13 cellular contexts compared by ENCODE assay signal in the genomic region with DNA sequence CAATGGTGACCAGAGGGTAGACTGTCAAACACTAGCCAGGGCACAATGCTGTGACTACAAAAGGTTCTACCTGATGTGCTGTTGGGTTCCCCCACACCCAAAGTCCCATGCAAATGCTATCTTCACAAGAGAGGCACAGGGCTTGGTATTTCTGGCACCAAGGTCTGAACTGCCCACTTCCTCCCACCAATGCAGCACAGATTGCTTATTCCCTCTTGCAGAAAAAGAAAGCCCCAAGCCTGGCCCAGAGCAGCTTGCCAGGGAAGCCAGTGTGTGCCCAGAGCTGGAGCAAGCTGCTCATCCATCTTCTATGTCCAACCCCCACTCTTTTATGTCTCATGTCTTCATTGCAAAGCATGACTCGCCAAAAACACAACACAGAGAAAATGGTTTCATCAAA.
DNase-seq lines count a peak whose midpoint lies in the region; ATAC-seq, FAIRE-seq and TF ChIP-seq lines count a peak whose summit lies in the region.
"Had no signal": no experiment of that assay in that cellular context is flagged by ENCODE, and none has a peak within 500 bp of the region (broad histone marks: within the 10 kb centered on the region; RNA-seq: fewer than 3 reads in every experiment).

No MANE protein-coding gene starts in this region.

- no peaks in the 10 kb centered on the region for H3K9me3 ChIP-seq in A549
- no peaks in the 10 kb centered on the region for H3K9me3 ChIP-seq in IMR-90 (ENCODE audit: control insufficient read depth, insufficient read depth, low read length)
- H3K9me3 ChIP-seq in mammary epithelial cell (replicated peaks; ENCODE audit: insufficient read depth, low read length), result no peaks in the 10 kb centered on the region
- H3K9me3 ChIP-seq in keratinocyte (ENCODE audit: control insufficient read depth, low read depth, low read length), result no peaks in the 10 kb centered on the region
- H3K9me3 ChIP-seq: left lung, ovary had no signal

- no peak for TF ChIP-seq EP300 in A549 (IDR thresholded peaks at IDR 0.05)

- CTCF ChIA-PET in A549 (lab: Yijun Ruan, JAX) (interaction anchor here (1.5 to 2.7 kb wide), 6 partner anchors 9 to 231 kb away, joined by 4 to 16 read pairs (median 9); no protein-coding TSS in a partner anchor), IMR-90 (lab: Yijun Ruan, JAX) (no interaction called here), mammary epithelial cell (lab: Charles Lee; ENCODE audit: low non-redundant PET) (interaction anchor here (0.6 kb wide), 2 partner anchors 56 to 79 kb away, joined by 4 to 5 read pairs; no protein-coding TSS in a partner anchor)

- H2BK15ac ChIP-seq in IMR-90 (ENCODE audit: low read depth, low read length), result no peak overlapping the region

- in situ Hi-C loops in IMR-90 (cut with MboI; ENCODE audit: low sequenced_read_pairs), result loop anchor here (10.0 kb wide), 2 partner anchors 79 to 229 kb away; no protein-coding TSS in a partner anchor
- in situ Hi-C loops in mammary epithelial cell (cut with MboI; ENCODE audit: low sequenced_read_pairs in 2 of 2), result loop anchor here (5.0 to 10.0 kb wide), 5 partner anchors 51 to 779 kb away; no protein-coding TSS in a partner anchor

- dilution Hi-C loops in IMR-90 (cut with HindIII; ENCODE audit: low sequenced_read_pairs, unreplicated experiment), result no loop called here
- dilution Hi-C loops in mammary epithelial cell (cut with HindIII; ENCODE audit: low sequenced_read_pairs), result no loop called here
- dilution Hi-C loops in keratinocyte (cut with MboI; ENCODE audit: extremely low pct_ligation_motif_present, low sequenced_read_pairs), result no loop called here

- H3K4me1 ChIP-seq in A549, result peaks cover 22% of the 10 kb centered on the region
- 0 out of 2 replicates have a peak, but pooled peaks cover 1% of the 10 kb centered on the region for H3K4me1 ChIP-seq in IMR-90 (ENCODE audit: control insufficient read depth, insufficient read depth, low read length)
- peaks cover 53% of the 10 kb centered on the region for H3K4me1 ChIP-seq in mammary epithelial cell (ENCODE audit: insufficient read depth, low read length)
- H3K4me1 ChIP-seq in keratinocyte (ENCODE audit: control insufficient read depth, extremely low read depth, insufficient read depth, low read length), result peaks cover 40% of the 10 kb centered on the region
- H3K4me1 ChIP-seq: left lung had no signal

- H2AK5ac ChIP-seq in IMR-90 (ENCODE audit: low read depth, low read length), result no peak overlapping the region

- H4K8ac ChIP-seq in IMR-90 (ENCODE audit: low read depth in 2 of 2, low read length in 2 of 2), result no peak overlapping the region

- BruUV-seq in IMR-90 (replicated peaks; lab: Mats Ljungman, UMichigan) (no TSS peak), mammary epithelial cell (replicated peaks; lab: Mats Ljungman, UMichigan) (no TSS peak)

- H2AK9ac ChIP-seq in IMR-90 (replicated peaks; ENCODE audit: low read depth, low read length, poor library complexity), result no peak overlapping the region

- no peak overlapping the region for H3K23ac ChIP-seq in IMR-90 (ENCODE audit: low read depth, low read length)

- FAIRE-seq in A549 (lab: Jason Lieb, UNC) (no peak), keratinocyte (lab: Jason Lieb, UNC) (peak; percentile 83)
- FAIRE-seq: G401.6 had no signal

- H3K9ac ChIP-seq in IMR-90 (ENCODE audit: low read depth, low read length) (no peak overlapping the region), mammary epithelial cell (ENCODE audit: insufficient read depth, low read length) (peak overlapping the region; percentile 54), keratinocyte (ENCODE audit: control insufficient read depth, extremely low read depth, insufficient read depth, low read length) (peak overlapping the region; percentile 98)

- peak overlapping the region; percentile 2 to 60; a peak in 4 of 6 replicates for H3K27ac ChIP-seq in A549
- H3K27ac ChIP-seq in IMR-90 (ENCODE audit: insufficient read depth, low read length), result no peak overlapping the region
- peak overlapping the region; percentile 99 for H3K27ac ChIP-seq in mammary epithelial cell (ENCODE audit: insufficient read depth, low read depth, low read length)
- H3K27ac ChIP-seq in keratinocyte (ENCODE audit: control insufficient read depth, insufficient read depth, low read length), result peak overlapping the region; percentile 85
- H3K27ac ChIP-seq: left lung, ovary had no signal

- H4K20me1 ChIP-seq in IMR-90 (ENCODE audit: insufficient read depth, low read length), result no peaks in the 10 kb centered on the region
- H4K20me1 ChIP-seq in mammary epithelial cell (ENCODE audit: insufficient read depth, low read length), result no peaks in the 10 kb centered on the region
- H4K20me1 ChIP-seq in keratinocyte (ENCODE audit: control insufficient read depth, extremely low read depth, insufficient read depth, low read length), result peaks cover 3% of the 10 kb centered on the region

- ATAC-seq in A549 (no peak), IMR-90 (ENCODE audit: low read depth) (no peak), HG02870 (IDR thresholded peaks at IDR 0.05; ENCODE audit: unreplicated experiment) (no peak)
- ATAC-seq: left lung had no signal

- no peak overlapping the region for H2AFZ ChIP-seq in IMR-90 (replicated peaks; ENCODE audit: low read length, poor library complexity)
- no peak overlapping the region for H2AFZ ChIP-seq in mammary epithelial cell (ENCODE audit: low read depth, low read length)
- no peak overlapping the region for H2AFZ ChIP-seq in keratinocyte (ENCODE audit: control insufficient read depth, low read length)

- WGBS in A549 (ENCODE audit: missing lambda C conversion rate), result 64% methylated on average over 1 of the region's 1 CpG
- 80% methylated on average over 1 of the region's 1 CpG; no CpG with 5 or more reads in 1 of the 2 experiments for WGBS in IMR-90 (ENCODE audit: extremely low coverage in 2 of 2, insufficient read length in 1 of 2), 2 experiments
- 0% methylated on average over 1 of the region's 1 CpG for WGBS in mammary epithelial cell (ENCODE audit: low coverage, missing lambda C conversion rate)

- H2BK5ac ChIP-seq in IMR-90 (ENCODE audit: low read depth, low read length, poor library complexity, severe bottlenecking), result no peak overlapping the region

- no peak overlapping the region for H3K18ac ChIP-seq in IMR-90 (ENCODE audit: low read depth, low read length)

- TF ChIP-seq RAD21 in A549 (conservative IDR thresholded peaks at IDR 0.05 in 1 of 2, IDR thresholded peaks at IDR 0.05 in 1 of 2) (no peak), IMR-90 (IDR thresholded peaks at IDR 0.05; ENCODE audit: low read length) (no peak)

- TF ChIP-seq POLR2A in A549 (IDR thresholded peaks at IDR 0.05; ENCODE audit: low read length), result no peak
- no peak for TF ChIP-seq POLR2A in IMR-90 (IDR thresholded peaks at IDR 0.05; ENCODE audit: low read depth, low read length)

- no peak overlapping the region for H3K4ac ChIP-seq in IMR-90 (ENCODE audit: low read depth, low read length)

- H3K9me1 ChIP-seq in IMR-90 (ENCODE audit: insufficient read depth, low read length) (no peaks in the 10 kb centered on the region), keratinocyte (ENCODE audit: control insufficient read depth, extremely low read depth, insufficient read depth, low read length) (no peaks in the 10 kb centered on the region)

- H3K4me3 ChIP-seq in A549, result no peak overlapping the region
- H3K4me3 ChIP-seq in IMR-90 (ENCODE audit: insufficient read depth, low read depth, low read length), result no peak overlapping the region
- H3K4me3 ChIP-seq in mammary epithelial cell (replicated peaks in 1 of 3; ENCODE audit: insufficient read depth in 1 of 3, low read depth in 2 of 3, low read length in 3 of 3), result no peak overlapping the region
- H3K4me3 ChIP-seq in keratinocyte (ENCODE audit: control insufficient read depth in 2 of 3, extremely low read depth in 1 of 3, insufficient read depth in 2 of 3, low read depth in 1 of 3, low read length in 3 of 3), result no peak overlapping the region
- H3K4me3 ChIP-seq: left lung, ovary had no signal

- DNase-seq in A549 (ENCODE audit: low read depth in 1 of 2, low spot score in 1 of 2), result peak in 1 of 2 experiments; percentile 25
- no peak for DNase-seq in IMR-90
- peak; percentile 84 for DNase-seq in mammary epithelial cell
- DNase-seq in keratinocyte (ENCODE audit: low read depth, low spot score), result no peak
- no peak for DNase-seq in dedifferentiated amniotic fluid mesenchymal stem cell (ENCODE audit: extremely low spot score)
- DNase-seq in NCI-H2107 treated with DMSO at 0.1 percent for 48 hours (lab: John Stamatoyannopoulos, UW; ENCODE audit: unreplicated experiment), result no peak
- DNase-seq in SIG-M5 treated with dmso at 0.1 percent for 504 hours (lab: John Stamatoyannopoulos, UW; ENCODE audit: unreplicated experiment), result no peak
- DNase-seq: left lung, NCI-H2081 treated with DMSO at 0.1 percent for 48 hours, ovary, Right ventricle myocardium superior had no signal

- H2BK120ac ChIP-seq in IMR-90 (ENCODE audit: low read depth, low read length), result no peak overlapping the region

- no peak overlapping the region for H2BK20ac ChIP-seq in IMR-90 (ENCODE audit: low read depth, low read length)

- no peak overlapping the region for H3K56ac ChIP-seq in IMR-90 (ENCODE audit: extremely low read depth, insufficient read depth, low read length)

- H3K79me2 ChIP-seq in mammary epithelial cell (ENCODE audit: insufficient read depth, low read length) (peaks cover 34% of the 10 kb centered on the region), keratinocyte (ENCODE audit: control insufficient read depth, insufficient read depth, low read length) (peaks cover 22% of the 10 kb centered on the region)

- H3K36me3 ChIP-seq in IMR-90 (ENCODE audit: control insufficient read depth, insufficient read depth, low read length) (no peaks in the 10 kb centered on the region), mammary epithelial cell (ENCODE audit: insufficient read depth, low read length) (peaks cover 26% of the 10 kb centered on the region), keratinocyte (ENCODE audit: control insufficient read depth in 2 of 2, extremely low read depth in 1 of 2, insufficient read depth in 2 of 2, low read length in 2 of 2) (peaks cover 13 to 28% of the 10 kb centered on the region in 2 experiments)
- H3K36me3 ChIP-seq: left lung, ovary had no signal

- TF ChIP-seq CTCF in A549 (IDR thresholded peaks at IDR 0.05) (no peak), IMR-90 (conservative IDR thresholded peaks at IDR 0.05; ENCODE audit: low read depth, low read length) (no peak), mammary epithelial cell (conservative IDR thresholded peaks at IDR 0.05 in 1 of 2, IDR thresholded peaks at IDR 0.05 in 1 of 2; ENCODE audit: extremely low read depth in 1 of 2, insufficient read depth in 1 of 2, low read depth in 1 of 2, low read length in 2 of 2) (no peak), keratinocyte (optimal IDR thresholded peaks at IDR 0.05 in 1 of 3, IDR thresholded peaks at IDR 0.05 in 1 of 3, conservative IDR thresholded peaks at IDR 0.05 in 1 of 3; ENCODE audit: extremely low read depth in 1 of 3, insufficient read depth in 2 of 3, low read length in 3 of 3) (no peak)

- H3K79me1 ChIP-seq in IMR-90 (ENCODE audit: low read depth in 1 of 2, low read length in 2 of 2), result no peaks in the 10 kb centered on the region

- no peak overlapping the region for H4K91ac ChIP-seq in IMR-90 (ENCODE audit: insufficient read depth, low read depth, low read length)

- H4K5ac ChIP-seq in IMR-90 (ENCODE audit: low read depth, low read length), result no peak overlapping the region

- no peak overlapping the region for H3K14ac ChIP-seq in IMR-90 (replicated peaks; ENCODE audit: low read depth, low read length)

- POLR2A ChIA-PET in A549 (lab: Yijun Ruan, JAX), result no interaction called here
- POLR2A ChIA-PET in IMR-90 (lab: Charles Lee; ENCODE audit: unreplicated experiment), result no interaction called here

- H3K27me3 ChIP-seq in IMR-90 (ENCODE audit: control insufficient read depth, insufficient read depth, low read length) (peaks cover 5% of the 10 kb centered on the region), mammary epithelial cell (ENCODE audit: insufficient read depth, low read length) (no peaks in the 10 kb centered on the region), keratinocyte (ENCODE audit: control insufficient read depth, extremely low read depth, insufficient read depth, low read length) (no peaks in the 10 kb centered on the region)
- H3K27me3 ChIP-seq: ovary had no signal

- intact Hi-C loops in IMR-90 (cut with micrococcal nuclease), result no loop called here
- intact Hi-C loops in mammary epithelial cell (cut with micrococcal nuclease), result loop anchor here (1.0 to 10.0 kb wide), 4 partner anchors 36 to 627 kb away; no protein-coding TSS in a partner anchor

- H3K4me2 ChIP-seq in A549 (0 out of 3 replicates have a peak overlapping the region, but pooled peaks have one; percentile 8), IMR-90 (ENCODE audit: low read depth, low read length) (no peak overlapping the region), mammary epithelial cell (ENCODE audit: insufficient read depth, low read depth, low read length) (peak overlapping the region; percentile 17), keratinocyte (ENCODE audit: control insufficient read depth, extremely low read depth, insufficient read depth, low read depth, low read length) (peak overlapping the region; percentile 99)
